Comparison of ENCODE assay signal across 29 cellular contexts in genomic region chr4:41390661-41391060, GRCh38.
"Had no signal": no experiment of that assay in that cellular context is flagged by ENCODE, and none has a peak within 500 bp of the region (broad histone marks: within the 10 kb centered on the region; RNA-seq: fewer than 3 reads in every experiment).

No MANE protein-coding gene starts in this region.

- H3K27ac ChIP-seq: ascending aorta, breast epithelium, cardiac muscle cell, colonic mucosa, WERI-Rb-1 had no signal

- H3K4me1 ChIP-seq: breast epithelium, colonic mucosa had no signal

- FAIRE-seq: endometrium, endothelial cell of umbilical vein, frontal cortex had no signal

- H3K9me3 ChIP-seq: ascending aorta, breast epithelium, colonic mucosa had no signal

- ATAC-seq: activated CD4-positive, CD25-positive, alpha-beta regulatory T cell treated with anti-CD3 and anti-CD28 coated beads, Interleukin-2, amount 50 U/mL, for 24 hours; activated CD8-positive, alpha-beta T cell treated with anti-CD3 and anti-CD28 coated beads for 36 hours; activated naive CD4-positive, alpha-beta T cell treated with anti-CD3 and anti-CD28 coated beads, Interleukin-2, amount 50 U/mL, for 72 hours; activated T-cell treated with anti-CD3 and anti-CD28 coated beads, Interleukin-2, amount 50 U/mL, for 72 hours; esophagus mucosa; T-helper 17 cell had no signal

- H3K4me3 ChIP-seq: ascending aorta, breast epithelium, cardiac muscle cell, colonic mucosa had no signal

- DNase-seq: activated B cell treated with CpG ODN at 0.5 μM for 24 hours; activated CD4-positive, alpha-beta T cell treated with anti-CD3 and anti-CD28 coated beads for 48 hours; activated CD4-positive, alpha-beta T cell treated with anti-CD3 and anti-CD28 coated beads, Interleukin-2, amount 50 U/mL, for 1 hour; activated CD4-positive, alpha-beta T cell treated with anti-CD3 and anti-CD28 coated beads, Interleukin-2, amount 50 U/mL, for 48 hours; activated CD8-positive, alpha-beta memory T cell treated with anti-CD3 and anti-CD28 coated beads for 24 hours; activated CD8-positive, alpha-beta T cell treated with anti-CD3 and anti-CD28 coated beads for 36 hours; activated gamma-delta T cell; activated naive CD4-positive, alpha-beta T cell; activated naive CD4-positive, alpha-beta T cell treated with anti-CD3 and anti-CD28 coated beads, Interleukin-2, amount 10 ng/mL, durations not matched to agents 7 days and 5 days; activated naive CD8-positive, alpha-beta T cell treated with anti-CD3 and anti-CD28 coated beads, Interleukin-2, amount 10 ng/mL, durations not matched to agents 7 days and 5 days; activated T-cell treated with anti-CD3 and anti-CD28 coated beads, Interleukin-2, amount 50 U/mL, for 72 hours; central memory CD4-positive, alpha-beta T cell; cerebellar nuclear complex; colonic mucosa; effector CD8-positive, alpha-beta T cell; foreskin fibroblast; head of caudate nucleus; T-helper 17 cell; T1000; WERI-Rb-1 had no signal

- H3K36me3 ChIP-seq: ascending aorta, breast epithelium, cardiac muscle cell, colonic mucosa, WERI-Rb-1 had no signal

- H3K27me3 ChIP-seq: ascending aorta, breast epithelium, colonic mucosa had no signal
